ENCODE assay signal across 9 cellular contexts in the genomic region with DNA sequence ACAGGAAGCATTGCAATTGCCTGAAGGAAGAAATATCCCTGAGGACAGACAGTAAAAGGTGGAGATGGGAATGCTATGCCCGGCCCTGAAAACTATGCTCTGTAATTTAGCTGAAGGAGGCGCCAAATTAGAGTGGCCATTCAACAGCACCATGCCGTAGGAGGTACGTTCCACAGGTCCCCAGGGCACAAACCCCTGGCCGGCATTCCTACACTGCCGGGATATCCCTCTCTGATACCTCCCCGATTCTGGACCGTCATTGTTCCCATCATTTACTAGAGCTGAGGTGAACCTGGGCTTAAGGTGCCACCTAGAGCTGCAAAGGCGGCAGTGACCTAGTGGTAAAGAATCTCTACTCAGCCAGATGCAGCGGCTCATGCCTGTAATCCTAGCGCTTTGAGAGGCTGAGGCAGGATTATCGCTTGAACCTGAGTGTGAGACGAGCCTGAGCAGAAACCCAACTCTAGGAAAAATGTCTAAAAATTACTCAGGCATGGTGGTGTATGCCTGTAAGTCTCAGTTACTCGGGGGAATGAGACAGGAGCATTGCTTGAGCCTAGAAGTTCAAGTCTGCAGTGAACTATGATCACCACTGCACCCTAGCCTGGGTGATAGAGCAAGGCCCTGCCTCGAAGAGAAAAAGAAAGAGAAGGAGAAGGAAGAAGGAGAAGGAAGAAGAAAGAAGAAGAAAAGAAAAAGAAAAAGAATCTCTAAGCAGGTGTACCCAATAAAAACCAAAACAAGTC.
DNase-seq lines count a peak whose midpoint lies in the region; ATAC-seq and TF ChIP-seq lines count a peak whose summit lies in the region.
"Had no signal": no experiment of that assay in that cellular context is flagged by ENCODE, and none has a peak within 500 bp of the region (broad histone marks: within the 10 kb centered on the region; RNA-seq: fewer than 3 reads in every experiment).

No MANE protein-coding gene starts in this region.

- no peaks in the 10 kb centered on the region for H3K4me1 ChIP-seq in effector memory CD4-positive, alpha-beta T cell (ENCODE audit: control insufficient read depth, insufficient read depth, low read length, poor library complexity, severe bottlenecking)

- DNase-seq in ELF-1 (ENCODE audit: low read depth, low spot score) (peak; percentile 89), NCI-H226 (peak; percentile 12), epithelial cell of esophagus (ENCODE audit: low read depth) (peak; percentile 68), DMS153 treated with DMSO at 0.1 percent for 48 hours (lab: John Stamatoyannopoulos, UW; ENCODE audit: unreplicated experiment) (no peak)
- DNase-seq in NK-92 treated with Interleukin-12 subunit alpha and Interleukin-12 subunit beta, amount 100 ng/mL, for 24 hours (lab: John Stamatoyannopoulos, UW), result no peak
- no peak for DNase-seq in effector memory CD4-positive, alpha-beta T cell
- DNase-seq: activated CD4-positive, alpha-beta T cell treated with anti-CD3 and anti-CD28 coated beads for 4 hours had no signal

- TF ChIP-seq CTCF in epithelial cell of esophagus (IDR thresholded peaks at IDR 0.05; ENCODE audit: insufficient read depth, low read depth, low read length, missing control alignments), result peak; percentile 76
- peak; percentile 24 to 50 (median 47) for TF ChIP-seq CTCF in nephron (IDR thresholded peaks at IDR 0.05; ENCODE audit: unreplicated experiment in 3 of 3)

- no peak overlapping the region for H3K27ac ChIP-seq in effector memory CD4-positive, alpha-beta T cell (ENCODE audit: insufficient read depth, low read length, poor library complexity, severe bottlenecking)

- H3K36me3 ChIP-seq in effector memory CD4-positive, alpha-beta T cell (ENCODE audit: control insufficient read depth, insufficient read depth, low read length), result no peaks in the 10 kb centered on the region

- H3K27ac Mint-ChIP-seq in nephron, result peak overlapping the region in 1 of 3 experiments; percentile 21

- peaks cover 4% of the 10 kb centered on the region for H3K36me3 Mint-ChIP-seq in nephron (ENCODE audit: low read depth)

- H3K9me3 Mint-ChIP-seq in nephron, result peaks cover 26% of the 10 kb centered on the region

- no peaks in the 10 kb centered on the region for H3K27me3 Mint-ChIP-seq in nephron (ENCODE audit: low read depth)

- H3K4me3 Mint-ChIP-seq in nephron, result peak overlapping the region in 1 of 3 experiments; percentile 16

- no peak for ATAC-seq in HG02798 (IDR thresholded peaks at IDR 0.05; ENCODE audit: poor library complexity, unreplicated experiment)

- H3K4me3 ChIP-seq in epithelial cell of esophagus (ENCODE audit: low read length), result no peak overlapping the region
- no peak overlapping the region for H3K4me3 ChIP-seq in effector memory CD4-positive, alpha-beta T cell (ENCODE audit: insufficient read depth, low read depth, low read length, poor library complexity, severe bottlenecking)

- H3K4me1 Mint-ChIP-seq in nephron, result peaks cover 14% of the 10 kb centered on the region

- H3K27me3 ChIP-seq in effector memory CD4-positive, alpha-beta T cell (replicated peaks; ENCODE audit: control insufficient read depth, insufficient read depth, low read length, poor library complexity, severe bottlenecking), result no peaks in the 10 kb centered on the region

- H3K9me3 ChIP-seq in effector memory CD4-positive, alpha-beta T cell (ENCODE audit: control insufficient read depth, low read length), result no peaks in the 10 kb centered on the region

Comparison
In these comparisons a context has a peak if more than half of its experiments do, and no peak if none do; other contexts are left out.
1. DNase-seq: peak in ELF-1 (single experiment), NCI-H226 (single experiment) and epithelial cell of esophagus (single experiment); none in NK-92 treated with Interleukin-12 subunit alpha and Interleukin-12 subunit beta, amount 100 ng/mL, for 24 hours (single experiment), DMS153 treated with DMSO at 0.1 percent for 48 hours (single experiment) and effector memory CD4-positive, alpha-beta T cell (0 of 3).